In genomic region chr13:32917504-32917903, GRCh38 we compare ENCODE assay signal across 21 cellular contexts.
DNase-seq lines count a peak whose midpoint lies in the region; ATAC-seq, FAIRE-seq and TF ChIP-seq lines count a peak whose summit lies in the region.
"Had no signal": no experiment of that assay in that cellular context is flagged by ENCODE, and none has a peak within 500 bp of the region (broad histone marks: within the 10 kb centered on the region; RNA-seq: fewer than 3 reads in every experiment).

No MANE protein-coding gene starts in this region.

- no peaks in the 10 kb centered on the region for H3K27me3 Mint-ChIP-seq in activated CD8-positive, alpha-beta memory T cell treated with anti-CD3 and anti-CD28 coated beads, Interleukin-2, amount 10 ng/mL, durations not matched to agents 7 days and 5 days
- H3K27me3 Mint-ChIP-seq in activated T-helper 17 cell treated with anti-CD3 and anti-CD28 coated beads, Interleukin-2, amount 50 U/mL, for 72 hours: peaks cover 13% of the 10 kb centered on the region

- H3K9me3 Mint-ChIP-seq in activated CD8-positive, alpha-beta memory T cell treated with anti-CD3 and anti-CD28 coated beads, Interleukin-2, amount 10 ng/mL, durations not matched to agents 7 days and 5 days (ENCODE audit: low read depth): peaks cover 15% of the 10 kb centered on the region
- peaks cover 11% of the 10 kb centered on the region for H3K9me3 Mint-ChIP-seq in activated T-helper 17 cell treated with anti-CD3 and anti-CD28 coated beads, Interleukin-2, amount 50 U/mL, for 72 hours

- H3K4me3 Mint-ChIP-seq in activated CD8-positive, alpha-beta memory T cell treated with anti-CD3 and anti-CD28 coated beads, Interleukin-2, amount 10 ng/mL, durations not matched to agents 7 days and 5 days: no peak overlapping the region
- H3K4me3 Mint-ChIP-seq in activated T-helper 17 cell treated with anti-CD3 and anti-CD28 coated beads, Interleukin-2, amount 50 U/mL, for 72 hours: no peak overlapping the region
- H3K4me3 Mint-ChIP-seq: brain; CD14-positive monocyte; stimulated activated naive B cell treated with anti-CD40 and anti-IgM and Interleukin-4, amounts not matched to agents 10 μg/mL and 1 μg/mL and 100 μg/mL, for 72 hours; T-cell; type B pancreatic cell had no signal

- peaks cover 19% of the 10 kb centered on the region for H3K36me3 Mint-ChIP-seq in activated CD8-positive, alpha-beta memory T cell treated with anti-CD3 and anti-CD28 coated beads, Interleukin-2, amount 10 ng/mL, durations not matched to agents 7 days and 5 days
- H3K36me3 Mint-ChIP-seq in activated T-helper 17 cell treated with anti-CD3 and anti-CD28 coated beads, Interleukin-2, amount 50 U/mL, for 72 hours (ENCODE audit: low read depth): no peaks in the 10 kb centered on the region
- H3K36me3 Mint-ChIP-seq: CD14-positive monocyte; stimulated activated naive B cell treated with anti-CD40 and anti-IgM and Interleukin-4, amounts not matched to agents 10 μg/mL and 1 μg/mL and 100 μg/mL, for 72 hours; T-cell had no signal

- ATAC-seq in activated CD8-positive, alpha-beta memory T cell treated with anti-CD3 and anti-CD28 coated beads, Interleukin-2, amount 10 ng/mL, durations not matched to agents 7 days and 5 days: peak; percentile 77
- peak; percentile 93 for ATAC-seq in activated T-helper 17 cell treated with anti-CD3 and anti-CD28 coated beads, Interleukin-2, amount 50 U/mL, for 72 hours (replicated peaks)
- ATAC-seq: T-cell had no signal

- peaks cover 15% of the 10 kb centered on the region for H3K4me1 Mint-ChIP-seq in activated CD8-positive, alpha-beta memory T cell treated with anti-CD3 and anti-CD28 coated beads, Interleukin-2, amount 10 ng/mL, durations not matched to agents 7 days and 5 days
- H3K4me1 Mint-ChIP-seq in activated T-helper 17 cell treated with anti-CD3 and anti-CD28 coated beads, Interleukin-2, amount 50 U/mL, for 72 hours: no peaks in the 10 kb centered on the region
- H3K4me1 Mint-ChIP-seq: CD14-positive monocyte; stimulated activated naive B cell treated with anti-CD40 and anti-IgM and Interleukin-4, amounts not matched to agents 10 μg/mL and 1 μg/mL and 100 μg/mL, for 72 hours; T-cell had no signal

- FAIRE-seq in GM12891 (lab: Jason Lieb, UNC): no peak
- FAIRE-seq: H1 had no signal

- TF ChIP-seq POLR2A in GM12891 (IDR thresholded peaks at IDR 0.05; ENCODE audit: low read depth, low read length): no peak

- DNase-seq in activated CD8-positive, alpha-beta memory T cell treated with anti-CD3 and anti-CD28 coated beads, Interleukin-2, amount 10 ng/mL, durations not matched to agents 7 days and 5 days: no peak
- DNase-seq in activated CD8-positive, alpha-beta memory T cell treated with anti-CD3 and anti-CD28 coated beads, Interleukin-2, amount 50 U/mL, for 4 hours: no peak
- DNase-seq in GM12891 (ENCODE audit: insufficient read length, low spot score): peak; percentile 12
- peak; percentile 35 for DNase-seq in iris pigment epithelial cell (ENCODE audit: low read depth)
- DNase-seq in stimulated activated naive CD4-positive, alpha-beta T cell (lab: John Stamatoyannopoulos, UW): no peak
- no peak for DNase-seq in cerebellum (ENCODE audit: low spot score)
- DNase-seq in GM19238 (ENCODE audit: insufficient read length, low spot score): no peak
- DNase-seq: ACHN; activated naive CD4-positive, alpha-beta T cell; DMS 273 treated with DMSO at 0.1 percent for 48 hours; left ventricle myocardium inferior; MM.1S; NCI-H1694 treated with DMSO at 0.1 percent for 48 hours; NCI-H226; stimulated activated naive B cell treated with anti-CD40 and anti-IgM and Interleukin-4, amounts not matched to agents 10 μg/mL and 1 μg/mL and 100 μg/mL, for 72 hours; T-cell had no signal

- H3K27ac Mint-ChIP-seq in activated CD8-positive, alpha-beta memory T cell treated with anti-CD3 and anti-CD28 coated beads, Interleukin-2, amount 10 ng/mL, durations not matched to agents 7 days and 5 days: peak overlapping the region; percentile 6
- H3K27ac Mint-ChIP-seq in activated T-helper 17 cell treated with anti-CD3 and anti-CD28 coated beads, Interleukin-2, amount 50 U/mL, for 72 hours: peak overlapping the region; percentile 44
- H3K27ac Mint-ChIP-seq: brain; CD14-positive monocyte; stimulated activated naive B cell treated with anti-CD40 and anti-IgM and Interleukin-4, amounts not matched to agents 10 μg/mL and 1 μg/mL and 100 μg/mL, for 72 hours; T-cell; type B pancreatic cell had no signal

- CTCF ChIA-PET in activated CD8-positive, alpha-beta memory T cell treated with anti-CD3 and anti-CD28 coated beads, Interleukin-2, amount 10 ng/mL, durations not matched to agents 7 days and 5 days (lab: Charles Lee): interaction anchor here (1.0 kb wide), 1 partner anchor 331 kb away, joined by 3 read pairs; the partner anchor contains the start of gene PDS5B

TF ChIP-seq in GM12891, 5 proteins besides CTCF, POLR2A, EP300 and RAD21:
- no peak for TF ChIP-seq POLR2AphosphoS5 (IDR thresholded peaks at IDR 0.05; ENCODE audit: low read depth, low read length)
- TF ChIP-seq SPI1 (IDR thresholded peaks at IDR 0.05; ENCODE audit: low read depth, low read length): peak; percentile 52

Comparison
In these comparisons a context has a peak if more than half of its experiments do, and no peak if none do; other contexts are left out.
1. DNase-seq: peak in GM12891 (single experiment) and iris pigment epithelial cell (single experiment); none in activated CD8-positive, alpha-beta memory T cell treated with anti-CD3 and anti-CD28 coated beads, Interleukin-2, amount 10 ng/mL, durations not matched to agents 7 days and 5 days (single experiment), activated CD8-positive, alpha-beta memory T cell treated with anti-CD3 and anti-CD28 coated beads, Interleukin-2, amount 50 U/mL, for 4 hours (single experiment), stimulated activated naive CD4-positive, alpha-beta T cell (0 of 6), cerebellum (single experiment) and GM19238 (single experiment).